In the genomic region with DNA sequence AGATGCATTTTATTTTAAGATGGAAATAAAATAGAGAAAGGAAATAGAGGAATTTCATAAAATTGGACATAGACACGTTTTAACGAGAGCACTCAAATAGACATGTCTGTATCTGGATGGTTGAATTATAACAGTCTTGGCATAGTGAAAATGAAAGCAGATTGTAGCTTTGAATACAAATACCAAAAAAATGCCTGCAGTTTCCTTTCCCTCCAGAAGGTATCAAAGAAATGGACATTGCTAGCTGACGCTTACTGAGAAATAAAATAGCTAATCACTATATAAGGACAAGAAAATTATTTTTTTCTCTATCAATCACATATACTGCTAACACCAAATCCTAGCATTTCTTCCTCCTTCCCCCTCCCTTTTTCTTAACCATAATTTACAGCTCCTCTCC, we compare ENCODE assay signal across 8 cellular contexts. TPM values are rescaled to one million over a fixed set of nuclear protein-coding genes. Genes with fewer than 3 reads are reported as not detected.
A peak's percentile ranks its signal among the peaks of the same experiment; 100 is the strongest.
DNase-seq lines count a peak whose midpoint lies in the region; ATAC-seq and TF ChIP-seq lines count a peak whose summit lies in the region.

No MANE protein-coding gene starts in this region.

- no peak for TF ChIP-seq CTCF in epithelial cell of proximal tubule (conservative IDR thresholded peaks at IDR 0.05; ENCODE audit: low read depth, low read length)

- peak overlapping the region; percentile 79 to 95 (median 90) for H3K4me3 Mint-ChIP-seq in IgD-negative memory B cell
- peak overlapping the region; percentile 80 to 90 for H3K4me3 Mint-ChIP-seq in stimulated activated naive CD8-positive, alpha-beta T cell treated with anti-CD3 and anti-CD28 coated beads, Interleukin-15, amount 100 ng/mL, for 72 hours

- peak overlapping the region; percentile 90 to 97 (median 96) for H3K27ac Mint-ChIP-seq in IgD-negative memory B cell
- peak overlapping the region; percentile 97 to 100 for H3K27ac Mint-ChIP-seq in stimulated activated naive CD8-positive, alpha-beta T cell treated with anti-CD3 and anti-CD28 coated beads, Interleukin-15, amount 100 ng/mL, for 72 hours

- no peaks in the 10 kb centered on the region for H3K27me3 Mint-ChIP-seq in IgD-negative memory B cell
- H3K27me3 Mint-ChIP-seq in stimulated activated naive CD8-positive, alpha-beta T cell treated with anti-CD3 and anti-CD28 coated beads, Interleukin-15, amount 100 ng/mL, for 72 hours: no peaks in the 10 kb centered on the region

- peak; percentile 70 for ATAC-seq in GM19468 (IDR thresholded peaks at IDR 0.05; ENCODE audit: extremely low read depth, unreplicated experiment)
- ATAC-seq in stimulated activated naive CD8-positive, alpha-beta T cell treated with anti-CD3 and anti-CD28 coated beads, Interleukin-15, amount 100 ng/mL, for 72 hours: peak; percentile 74

- peaks cover 27 to 34% (median 28%) of the 10 kb centered on the region in 3 donors for H3K4me1 Mint-ChIP-seq in IgD-negative memory B cell
- H3K4me1 Mint-ChIP-seq in stimulated activated naive CD8-positive, alpha-beta T cell treated with anti-CD3 and anti-CD28 coated beads, Interleukin-15, amount 100 ng/mL, for 72 hours: peaks cover 64% of the 10 kb centered on the region

- DNase-seq in ELR (ENCODE audit: low read depth) (peak; percentile 44), epithelial cell of proximal tubule (ENCODE audit: low read depth) (no peak), GM19238 (ENCODE audit: insufficient read length, low spot score) (no peak), AG08395 (ENCODE audit: low spot score) (no peak)
- no peak for DNase-seq in stimulated activated naive CD8-positive, alpha-beta T cell treated with anti-CD3 and anti-CD28 coated beads, Interleukin-15, amount 100 ng/mL, for 72 hours
- DNase-seq in activated CD4-positive, alpha-beta T cell treated with anti-CD3 and anti-CD28 coated beads for 48 hours: no peak

- H3K4me3 ChIP-seq in epithelial cell of proximal tubule (ENCODE audit: low read depth, low read length): peak overlapping the region; percentile 26

- H3K9me3 Mint-ChIP-seq in IgD-negative memory B cell: no peaks in the 10 kb centered on the region
- no peaks in the 10 kb centered on the region for H3K9me3 Mint-ChIP-seq in stimulated activated naive CD8-positive, alpha-beta T cell treated with anti-CD3 and anti-CD28 coated beads, Interleukin-15, amount 100 ng/mL, for 72 hours

- H3K36me3 Mint-ChIP-seq in IgD-negative memory B cell: no peaks in the 10 kb centered on the region

RNA-seq across cellular contexts. Expression of a gene that starts 11.4 kb away (rescaled TPM):
- 63.3 TPM for polyA plus RNA-seq in IgD-negative memory B cell
- 13.2 and 14.8 TPM in 2 replicates for total RNA-seq in epithelial cell of proximal tubule
